In the genomic region with DNA sequence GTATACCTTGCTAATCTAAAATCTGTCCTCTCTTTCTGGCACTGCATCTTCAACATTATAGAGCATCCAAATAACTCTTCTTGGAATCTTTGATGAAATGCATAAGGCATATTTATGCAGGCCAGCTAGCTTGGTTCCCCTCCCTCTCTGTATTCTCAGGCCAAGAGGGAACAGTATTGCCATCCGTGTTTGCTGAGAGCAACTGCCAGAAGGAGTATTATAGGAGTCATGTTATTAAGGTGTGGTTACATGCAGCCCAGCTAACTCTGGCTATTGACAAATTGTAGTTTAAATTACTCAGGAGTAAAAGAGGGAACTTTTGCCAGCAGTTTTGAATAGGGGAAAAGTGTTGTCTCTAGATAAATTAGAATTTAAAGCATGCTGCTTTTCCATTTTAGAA, we compare ENCODE assay signal across 28 cellular contexts.
"Had no signal": no experiment of that assay in that cellular context is flagged by ENCODE, and none has a peak within 500 bp of the region (broad histone marks: within the 10 kb centered on the region; RNA-seq: fewer than 3 reads in every experiment).

No MANE protein-coding gene starts in this region.

- H3K9me3 Mint-ChIP-seq: nephron; stimulated activated naive B cell treated with anti-CD40 and anti-IgM and Interleukin-4, amounts not matched to agents 10 μg/mL and 1 μg/mL and 100 μg/mL, for 72 hours; type B pancreatic cell had no signal

- H3K27me3 ChIP-seq: neural progenitor cell, ovary, right lobe of liver, sigmoid colon, stomach, thyroid gland, tibial nerve, upper lobe of right lung, uterus had no signal

- H3K27ac Mint-ChIP-seq: naive thymus-derived CD8-positive, alpha-beta T cell; neural progenitor cell; progenitor cell of endocrine pancreas; stimulated activated effector memory CD8-positive, alpha-beta T cell treated with anti-CD3 and anti-CD28 coated beads, Interleukin-12 subunit alpha, Interleukin-12 subunit beta, amount 100 ng/mL, for 72 hours; stimulated activated naive B cell treated with anti-CD40 and anti-IgM and Interleukin-4, amounts not matched to agents 10 μg/mL and 1 μg/mL and 100 μg/mL, for 72 hours; stimulated activated naive CD8-positive, alpha-beta T cell treated with anti-CD3 and anti-CD28 coated beads, Interleukin-15, Interleukin-2, amounts not matched to agents 100 ng/mL and 50 ng/mL, for 24 hours; type B pancreatic cell had no signal

- H3K27me3 Mint-ChIP-seq: progenitor cell of endocrine pancreas; stimulated activated naive CD8-positive, alpha-beta T cell treated with anti-CD3 and anti-CD28 coated beads, Interleukin-15, Interleukin-2, amounts not matched to agents 100 ng/mL and 50 ng/mL, for 24 hours; type B pancreatic cell had no signal

- H3K4me3 Mint-ChIP-seq: naive thymus-derived CD8-positive, alpha-beta T cell; nephron; neural progenitor cell; stimulated activated effector memory CD8-positive, alpha-beta T cell treated with anti-CD3 and anti-CD28 coated beads, Interleukin-12 subunit alpha, Interleukin-12 subunit beta, amount 100 ng/mL, for 72 hours; stimulated activated naive B cell treated with anti-CD40 and anti-IgM and Interleukin-4, amounts not matched to agents 10 μg/mL and 1 μg/mL and 100 μg/mL, for 72 hours; stimulated activated naive CD8-positive, alpha-beta T cell treated with anti-CD3 and anti-CD28 coated beads, Interleukin-15, Interleukin-2, amounts not matched to agents 100 ng/mL and 50 ng/mL, for 24 hours; type B pancreatic cell had no signal

- H3K36me3 ChIP-seq: neural progenitor cell, ovary, right lobe of liver, sigmoid colon, stomach, thoracic aorta, thyroid gland, tibial nerve, upper lobe of right lung, uterus had no signal

- H3K9me3 ChIP-seq: ovary, psoas muscle, right lobe of liver, sigmoid colon, stomach, thoracic aorta, thyroid gland, tibial nerve, upper lobe of right lung, uterus had no signal

- ATAC-seq: naive thymus-derived CD8-positive, alpha-beta T cell; psoas muscle; right cardiac atrium; right lobe of liver; stimulated activated effector memory CD8-positive, alpha-beta T cell treated with anti-CD3 and anti-CD28 coated beads, Interleukin-12 subunit alpha, Interleukin-12 subunit beta, amount 100 ng/mL, for 72 hours; stimulated activated naive B cell treated with anti-CD40 and anti-IgM and Interleukin-4, amounts not matched to agents 10 μg/mL and 1 μg/mL and 100 μg/mL, for 72 hours; upper lobe of right lung had no signal

- H3K27ac ChIP-seq: neural progenitor cell, ovary, parathyroid adenoma, psoas muscle, right lobe of liver, sigmoid colon, stomach, thoracic aorta, thyroid gland, tibial nerve, upper lobe of right lung, uterus had no signal

- H3K4me1 ChIP-seq: neural progenitor cell, parathyroid adenoma, psoas muscle, right lobe of liver, sigmoid colon, stomach, thyroid gland, tibial nerve, upper lobe of right lung, uterus had no signal

- H3K4me1 Mint-ChIP-seq: naive thymus-derived CD8-positive, alpha-beta T cell; stimulated activated effector memory CD8-positive, alpha-beta T cell treated with anti-CD3 and anti-CD28 coated beads, Interleukin-12 subunit alpha, Interleukin-12 subunit beta, amount 100 ng/mL, for 72 hours; stimulated activated naive B cell treated with anti-CD40 and anti-IgM and Interleukin-4, amounts not matched to agents 10 μg/mL and 1 μg/mL and 100 μg/mL, for 72 hours had no signal

- H3K36me3 Mint-ChIP-seq: naive thymus-derived CD8-positive, alpha-beta T cell; stimulated activated effector memory CD8-positive, alpha-beta T cell treated with anti-CD3 and anti-CD28 coated beads, Interleukin-12 subunit alpha, Interleukin-12 subunit beta, amount 100 ng/mL, for 72 hours; stimulated activated naive B cell treated with anti-CD40 and anti-IgM and Interleukin-4, amounts not matched to agents 10 μg/mL and 1 μg/mL and 100 μg/mL, for 72 hours had no signal

- DNase-seq: naive thymus-derived CD8-positive, alpha-beta T cell; occipital lobe; ovary; posterior cingulate gyrus; psoas muscle; right cardiac atrium; right lobe of liver; sigmoid colon; small intestine; stimulated activated CD4-positive, alpha-beta T cell treated with anti-CD3 and anti-CD28 coated beads, Interleukin-15, amount 100 ng/mL, for 24 hours; stimulated activated CD4-positive, alpha-beta T cell treated with anti-CD3 and anti-CD28 coated beads, Interleukin-2, amount 100 ng/mL, for 24 hours; stimulated activated CD4-positive, alpha-beta T cell treated with anti-CD3 and anti-CD28 coated beads, Interleukin-2, amount 100 ng/mL, for 48 hours; stimulated activated CD4-positive, alpha-beta T cell treated with anti-CD3 and anti-CD28 coated beads, Interleukin-4, amount 100 ng/mL, for 24 hours; stimulated activated naive B cell treated with anti-CD40 and anti-IgM and Interleukin-4, amounts not matched to agents 10 μg/mL and 1 μg/mL and 100 μg/mL, for 72 hours; stimulated activated naive CD4-positive, alpha-beta T cell treated with Interleukin-2 at 50 U/mL for 16 hours; stomach; thyroid gland; upper lobe of right lung; uterus had no signal

- H3K4me3 ChIP-seq: neural progenitor cell, ovary, psoas muscle, right lobe of liver, sigmoid colon, stomach, thoracic aorta, thyroid gland, tibial nerve, upper lobe of right lung, uterus had no signal
